Comparison of ENCODE assay signal across 8 cellular contexts in genomic region chr1:107936498-107937481, GRCh38. TPM values are rescaled to one million over a fixed set of nuclear protein-coding genes. Genes with fewer than 3 reads are reported as not detected.
DNase-seq lines count a peak whose midpoint lies in the region; ATAC-seq and TF ChIP-seq lines count a peak whose summit lies in the region.

No MANE protein-coding gene starts in this region.

- in situ Hi-C loops in G401 (cut with HindIII; ENCODE audit: low sequenced_read_pairs): no loop called here

- H3K27me3 ChIP-seq in testis: no peaks in the 10 kb centered on the region

- intact Hi-C loops in cardiac septum (cut with DNase I): no loop called here
- intact Hi-C loops in testis (cut with DNase I; ENCODE audit: low total_unique reads): no loop called here

- ATAC-seq in HG02642 (IDR thresholded peaks at IDR 0.05; ENCODE audit: poor library complexity, unreplicated experiment): peak; percentile 42

- H3K9me3 ChIP-seq in testis: no peaks in the 10 kb centered on the region

- H3K4me1 ChIP-seq in testis: no peaks in the 10 kb centered on the region

- no peak overlapping the region for H3K4me3 ChIP-seq in testis

- peak; percentile 29 for DNase-seq in G401 (ENCODE audit: low spot score)
- peak; percentile 72 to 96 for DNase-seq in NOMO-1 (lab: John Stamatoyannopoulos, UW; ENCODE audit: unreplicated experiment in 2 of 2)
- peak; percentile 17 for DNase-seq in activated T-helper 9 cell treated with anti-CD3 and anti-CD28 coated beads, Interleukin-2, amount 50 U/mL, for 16 hours (ENCODE audit: low read depth)
- DNase-seq in cardiac septum (ENCODE audit: low spot score): peak; percentile 79
- peak; percentile 51 to 52 for DNase-seq in stimulated activated CD4-positive, alpha-beta T cell treated with anti-CD3 and anti-CD28 coated beads, Interleukin-15, amount 100 ng/mL, for 48 hours (ENCODE audit: low read depth in 2 of 2)
- no peak for DNase-seq in NCI-H187 (lab: John Stamatoyannopoulos, UW)
- DNase-seq in testis: no peak

- 81 to 83% methylated on average over 10 of the region's 10 CpGs for WGBS in testis, 2 donors

- H3K27ac ChIP-seq in testis: no peak overlapping the region

- no peak for TF ChIP-seq POLR2A in testis (IDR thresholded peaks at IDR 0.05)

- TF ChIP-seq CTCF in testis (IDR thresholded peaks at IDR 0.05): no peak

- H3K36me3 ChIP-seq in testis (ENCODE audit: low read depth, missing control alignments): no peaks in the 10 kb centered on the region

RNA-seq across cellular contexts. Expression of gene VAV3, which starts 28.2 kb away (rescaled TPM):
- 0.34 TPM in 1 of 2 replicates, not detected in the other for total RNA-seq in G401 (2014; rRNA removed; shearing (Covaris generic))
- total RNA-seq in cardiac septum: 1.9 TPM
- total RNA-seq in testis: 10 to 100 TPM; 10.1 to 11.3 TPM
- polyA plus RNA-seq in testis (ENCODE audit: insufficient read depth, low read depth, low replicate concordance): 11.4 TPM

Comparison
In these comparisons a context has a peak if more than half of its experiments do, and no peak if none do; other contexts are left out.
1. DNase-seq: peak in G401 (single experiment), NOMO-1 (2 of 2), activated T-helper 9 cell treated with anti-CD3 and anti-CD28 coated beads, Interleukin-2, amount 50 U/mL, for 16 hours (single experiment), cardiac septum (single experiment) and stimulated activated CD4-positive, alpha-beta T cell treated with anti-CD3 and anti-CD28 coated beads, Interleukin-15, amount 100 ng/mL, for 48 hours (2 of 2); none in NCI-H187 (0 of 2) and testis (single experiment).